ENCODE assay signal across 8 cellular contexts in the genomic region with DNA sequence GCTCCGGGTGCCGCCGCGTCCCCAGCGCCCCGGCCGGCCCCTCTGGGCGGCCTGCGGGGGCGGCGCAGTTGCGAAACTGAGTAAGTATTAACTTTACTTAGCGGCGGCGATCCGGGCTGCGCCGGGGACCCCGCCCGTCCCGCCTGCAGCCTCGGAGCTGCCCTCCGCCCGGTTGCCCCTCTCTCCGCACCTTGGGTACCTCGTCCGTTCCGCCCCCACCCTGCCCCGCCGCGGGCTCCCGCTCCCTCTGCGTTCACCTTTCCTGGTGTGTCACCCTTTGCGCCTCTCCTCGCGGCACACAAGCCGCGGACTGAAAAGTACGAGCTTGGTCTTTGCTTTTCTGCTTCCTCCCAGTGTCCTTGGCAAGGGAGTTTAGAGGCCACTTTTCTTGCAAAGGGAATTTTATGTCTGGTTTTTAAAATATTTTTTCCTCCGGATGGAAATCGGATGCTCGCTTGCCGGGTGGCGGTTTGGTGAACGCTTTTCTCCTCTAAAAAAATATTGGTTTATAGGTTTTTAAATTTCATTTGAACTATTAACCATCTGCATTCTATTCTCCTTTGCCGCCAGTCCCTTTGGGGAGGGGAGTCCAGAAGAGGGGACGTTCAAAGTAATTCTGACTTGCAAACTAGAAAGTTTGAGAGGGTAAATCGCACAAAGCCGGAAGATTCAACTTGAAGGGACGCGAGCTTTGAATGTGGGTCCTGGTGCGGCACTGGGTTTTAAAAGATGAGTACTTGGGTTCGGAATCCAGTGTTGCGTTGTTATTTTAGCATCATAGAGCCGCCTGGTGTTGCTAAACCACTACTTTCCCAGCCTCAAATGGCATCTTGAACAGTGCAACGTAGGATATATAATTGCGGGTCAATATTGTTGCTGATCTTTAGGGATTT. TPM values are rescaled to one million over a fixed set of nuclear protein-coding genes. Genes with fewer than 3 reads are reported as not detected.
DNase-seq lines count a peak whose midpoint lies in the region; ATAC-seq and TF ChIP-seq lines count a peak whose summit lies in the region.

No MANE protein-coding gene starts in this region.

- peaks cover 0 to 7% (median under 1%) of the 10 kb centered on the region in 4 donors for H3K36me3 ChIP-seq in esophagus muscularis mucosa
- peaks cover 0 to 14% (median 0%) of the 10 kb centered on the region in 3 donors for H3K36me3 ChIP-seq in tibial nerve

- H3K4me1 ChIP-seq in esophagus muscularis mucosa, result peaks cover 28 to 56% (median 49%) of the 10 kb centered on the region in 4 donors
- H3K4me1 ChIP-seq in mononuclear cell (ENCODE audit: insufficient read depth, low read length), result peaks cover 21% of the 10 kb centered on the region
- peaks cover 0 to 54% (median 25%) of the 10 kb centered on the region in 4 donors for H3K4me1 ChIP-seq in tibial nerve

- H3K9me3 ChIP-seq in esophagus muscularis mucosa (no peaks in the 10 kb centered on the region), mononuclear cell (ENCODE audit: low read depth, low read length) (no peaks in the 10 kb centered on the region), tibial nerve (no peaks in the 10 kb centered on the region)

- no peaks in the 10 kb centered on the region for H3K9me3 Mint-ChIP-seq in activated CD8-positive, alpha-beta T cell treated with anti-CD3 and anti-CD28 coated beads for 36 hours

- no peak overlapping the region for H3K27ac Mint-ChIP-seq in activated CD8-positive, alpha-beta T cell treated with anti-CD3 and anti-CD28 coated beads for 36 hours

- peak overlapping the region; percentile 94 to 97 (median 96) for H3K27ac ChIP-seq in esophagus muscularis mucosa (replicated peaks in 1 of 4)
- peak overlapping the region; percentile 66 to 97 (median 86) for H3K27ac ChIP-seq in tibial nerve

- ATAC-seq in GM18868 (IDR thresholded peaks at IDR 0.05; ENCODE audit: unreplicated experiment), result peak; percentile 35
- ATAC-seq in activated CD8-positive, alpha-beta T cell treated with anti-CD3 and anti-CD28 coated beads for 36 hours, result peak; percentile 35

- H3K27me3 ChIP-seq in esophagus muscularis mucosa, result no peaks in the 10 kb centered on the region
- H3K27me3 ChIP-seq in mononuclear cell (ENCODE audit: insufficient read depth, low read length), result peaks cover 59% of the 10 kb centered on the region
- no peaks in the 10 kb centered on the region for H3K27me3 ChIP-seq in tibial nerve

- CTCF ChIA-PET in AG04449 (lab: Yijun Ruan, JAX), result interaction anchor here (0.7 to 2.6 kb wide), 16 partner anchors 12 to 572 kb away, joined by 3 to 14 read pairs (median 4); no protein-coding TSS in a partner anchor
- CTCF ChIA-PET in activated CD8-positive, alpha-beta T cell treated with anti-CD3 and anti-CD28 coated beads for 36 hours (lab: Charles Lee), result interaction anchor here (1.6 kb wide), 1 partner anchor 58 kb away, joined by 4 read pairs; no protein-coding TSS in a partner anchor

- POLR2A ChIA-PET in AG04449 (lab: Yijun Ruan, JAX), result interaction anchor here (0.6 to 2.5 kb wide), 6 partner anchors 9 to 267 kb away, joined by 3 to 12 read pairs (median 4); no protein-coding TSS in a partner anchor
- POLR2A ChIA-PET in activated CD8-positive, alpha-beta T cell treated with anti-CD3 and anti-CD28 coated beads for 36 hours (lab: Charles Lee), result no interaction called here

- under 1% methylated on average over 32 of the region's 57 CpGs for WGBS in esophagus muscularis mucosa
- WGBS in tibial nerve, 2 donors, result 0 to 1% methylated on average over 38 to 53 of the region's 57 CpGs

- intact Hi-C loops in activated CD8-positive, alpha-beta T cell treated with anti-CD3 and anti-CD28 coated beads for 36 hours (cut with micrococcal nuclease), result no loop called here
- intact Hi-C loops in esophagus muscularis mucosa (cut with DNase I), result loop anchor here (5.0 to 10.0 kb wide), 3 partner anchors 58 to 522 kb away; no protein-coding TSS in a partner anchor

- H3K4me3 Mint-ChIP-seq in activated CD8-positive, alpha-beta T cell treated with anti-CD3 and anti-CD28 coated beads for 36 hours, result peak overlapping the region; percentile 63

- H3K4me3 ChIP-seq in AG04449 (ENCODE audit: low read depth, low read length), result peak overlapping the region; percentile 92
- peak overlapping the region; percentile 76 to 91 (median 86) for H3K4me3 ChIP-seq in esophagus muscularis mucosa
- H3K4me3 ChIP-seq in mononuclear cell (ENCODE audit: low read length), result peak overlapping the region; percentile 36
- peak overlapping the region; percentile 47 to 92 (median 78) for H3K4me3 ChIP-seq in tibial nerve

- H3K36me3 Mint-ChIP-seq in activated CD8-positive, alpha-beta T cell treated with anti-CD3 and anti-CD28 coated beads for 36 hours (ENCODE audit: low read depth), result no peaks in the 10 kb centered on the region

- peaks cover 53% of the 10 kb centered on the region for H3K27me3 Mint-ChIP-seq in activated CD8-positive, alpha-beta T cell treated with anti-CD3 and anti-CD28 coated beads for 36 hours

- TF ChIP-seq CTCF in AG04449 (IDR thresholded peaks at IDR 0.05; ENCODE audit: insufficient read depth, low read length, missing control alignments) (peak; percentile 28), esophagus muscularis mucosa (IDR thresholded peaks at IDR 0.05) (no peak), tibial nerve (IDR thresholded peaks at IDR 0.05) (no peak)
- TF ChIP-seq CTCF in activated CD8-positive, alpha-beta T cell treated with anti-CD3 and anti-CD28 coated beads for 36 hours (IDR thresholded peaks at IDR 0.05), result no peak

- TF ChIP-seq POLR2A in esophagus muscularis mucosa (IDR thresholded peaks at IDR 0.05; ENCODE audit: low read depth), result peak; percentile 27
- TF ChIP-seq POLR2A in tibial nerve (IDR thresholded peaks at IDR 0.05), result no peak

- H3K4me1 Mint-ChIP-seq in activated CD8-positive, alpha-beta T cell treated with anti-CD3 and anti-CD28 coated beads for 36 hours (ENCODE audit: low read depth), result peaks cover 11% of the 10 kb centered on the region

- TF ChIP-seq EP300 in esophagus muscularis mucosa (IDR thresholded peaks at IDR 0.05) (no peak), tibial nerve (IDR thresholded peaks at IDR 0.05) (peak in 1 of 2 donors; percentile 49)

- DNase-seq in AG04449 (ENCODE audit: low read depth, low spot score) (peak; percentile 66), HuH-7.5 (ENCODE audit: low spot score) (peak; percentile 47), esophagus muscularis mucosa (ENCODE audit: extremely low spot score) (no peak), tibial nerve (ENCODE audit: low spot score in 2 of 2) (peak in 1 of 2 donors; percentile 60), activated gamma-delta T cell (lab: John Stamatoyannopoulos, UW) (no peak)
- DNase-seq in activated CD8-positive, alpha-beta T cell treated with anti-CD3 and anti-CD28 coated beads for 36 hours, result peak; percentile 29

RNA-seq across cellular contexts. Expression of gene RASSF8, which starts 0.8 kb away (rescaled TPM):
- total RNA-seq in activated CD8-positive, alpha-beta T cell treated with anti-CD3 and anti-CD28 coated beads for 36 hours, result not detected
- total RNA-seq in esophagus muscularis mucosa (10 to 100 TPM; 56.8 to 81.0 (median 77.3) TPM), mononuclear cell (0.21 TPM), tibial nerve (10 to 100 TPM; 42.9 to 87.2 (median 76.1) TPM)

Comparison
In these comparisons a context has a peak if more than half of its experiments do, and no peak if none do; other contexts are left out.
1. DNase-seq: peak in AG04449 (single experiment), HuH-7.5 (single experiment) and activated CD8-positive, alpha-beta T cell treated with anti-CD3 and anti-CD28 coated beads for 36 hours (single experiment); none in esophagus muscularis mucosa (single experiment) and activated gamma-delta T cell (single experiment).
2. H3K4me3 ChIP-seq: peak in every context shown above with its lines; median percentile 92 in AG04449; 86 in esophagus muscularis mucosa; 78 in tibial nerve; 36 in mononuclear cell.
3. RNA of gene RASSF8, which starts 0.8 kb away (total RNA-seq): 56.8 to 81.0 TPM in esophagus muscularis mucosa and 42.9 to 87.2 TPM in tibial nerve; 0.21 TPM in mononuclear cell (single experiment) and not detected in activated CD8-positive, alpha-beta T cell treated with anti-CD3 and anti-CD28 coated beads for 36 hours; every median in the first group is over 10 times any median in the second.